9 cellular contexts compared by ENCODE assay signal in the genomic region with DNA sequence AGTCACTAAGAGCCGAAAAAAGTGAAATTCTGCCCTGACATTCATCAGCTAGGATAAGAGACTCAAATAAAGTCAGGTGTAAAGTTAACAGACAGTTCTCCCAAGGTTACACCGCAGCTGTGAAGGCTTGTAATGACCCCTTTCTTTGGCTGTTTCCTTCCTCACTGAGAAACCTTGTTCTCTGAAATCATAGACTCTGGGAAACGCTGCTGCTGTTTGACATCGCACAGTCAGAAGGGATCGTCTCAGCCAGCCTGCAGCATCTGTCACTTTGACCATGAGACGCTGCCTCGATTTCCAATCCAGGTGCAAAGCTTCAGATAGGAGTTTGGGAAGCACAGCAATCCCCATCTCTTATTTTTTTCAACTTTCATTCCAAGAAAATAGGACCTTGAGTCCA. TPM values are rescaled to one million over a fixed set of nuclear protein-coding genes. Genes with fewer than 3 reads are reported as not detected.
DNase-seq lines count a peak whose midpoint lies in the region; ATAC-seq and TF ChIP-seq lines count a peak whose summit lies in the region.
"Had no signal": no experiment of that assay in that cellular context is flagged by ENCODE, and none has a peak within 500 bp of the region (broad histone marks: within the 10 kb centered on the region; RNA-seq: fewer than 3 reads in every experiment).

No MANE protein-coding gene starts in this region.

- H3K4me3 Mint-ChIP-seq in CD4-positive, alpha-beta T cell = peak overlapping the region; percentile 91
- peak overlapping the region; percentile 89 for H3K4me3 Mint-ChIP-seq in dendritic cell treated with granulocyte-macrophage colony-stimulating factor and Interleukin-4, amounts not matched to agents 40 ng/mL and 50 ng/mL, for 4 days
- H3K4me3 Mint-ChIP-seq in neural crest cell = peak overlapping the region; percentile 82

- H3K27ac Mint-ChIP-seq in CD4-positive, alpha-beta T cell = peak overlapping the region; percentile 65
- peak overlapping the region; percentile 89 for H3K27ac Mint-ChIP-seq in dendritic cell treated with granulocyte-macrophage colony-stimulating factor and Interleukin-4, amounts not matched to agents 40 ng/mL and 50 ng/mL, for 4 days
- H3K27ac Mint-ChIP-seq in neural crest cell (ENCODE audit: unreplicated experiment) = no peak overlapping the region

- H3K4me1 Mint-ChIP-seq in CD4-positive, alpha-beta T cell (ENCODE audit: low read depth) = peaks cover 30% of the 10 kb centered on the region
- peaks cover 42% of the 10 kb centered on the region for H3K4me1 Mint-ChIP-seq in dendritic cell treated with granulocyte-macrophage colony-stimulating factor and Interleukin-4, amounts not matched to agents 40 ng/mL and 50 ng/mL, for 4 days (ENCODE audit: low read depth)
- peaks cover 50% of the 10 kb centered on the region for H3K4me1 Mint-ChIP-seq in neural crest cell

- no peaks in the 10 kb centered on the region for H3K27me3 ChIP-seq in CD4-positive, alpha-beta T cell (ENCODE audit: control insufficient read depth, insufficient read depth, low read length)
- no peaks in the 10 kb centered on the region for H3K27me3 ChIP-seq in MG63

- H3K36me3 Mint-ChIP-seq in CD4-positive, alpha-beta T cell (ENCODE audit: low read depth) = peaks cover 4% of the 10 kb centered on the region
- peaks cover 25% of the 10 kb centered on the region for H3K36me3 Mint-ChIP-seq in dendritic cell treated with granulocyte-macrophage colony-stimulating factor and Interleukin-4, amounts not matched to agents 40 ng/mL and 50 ng/mL, for 4 days (ENCODE audit: low read depth)
- no peaks in the 10 kb centered on the region for H3K36me3 Mint-ChIP-seq in neural crest cell (ENCODE audit: low read depth)

- no peaks in the 10 kb centered on the region for H3K9me3 Mint-ChIP-seq in CD4-positive, alpha-beta T cell
- no peaks in the 10 kb centered on the region for H3K9me3 Mint-ChIP-seq in dendritic cell treated with granulocyte-macrophage colony-stimulating factor and Interleukin-4, amounts not matched to agents 40 ng/mL and 50 ng/mL, for 4 days
- H3K9me3 Mint-ChIP-seq in neural crest cell = no peaks in the 10 kb centered on the region

- H3K27ac ChIP-seq in CD4-positive, alpha-beta T cell (ENCODE audit: low read depth, low read length) = no peak overlapping the region

- intact Hi-C loops in CD4-positive, alpha-beta T cell (cut with DNase I, micrococcal nuclease) = no loop called here
- intact Hi-C loops in dendritic cell treated with granulocyte-macrophage colony-stimulating factor and Interleukin-4, amounts not matched to agents 40 ng/mL and 50 ng/mL, for 4 days (cut with micrococcal nuclease) = loop anchor here (2.0 kb wide), 1 partner anchor 15 kb away; no protein-coding TSS in a partner anchor

- CTCF ChIA-PET in CD4-positive, alpha-beta T cell (lab: Charles Lee) = no interaction called here

- DNase-seq in CD4-positive, alpha-beta T cell = no peak
- no peak for DNase-seq in MG63
- DNase-seq in neural crest cell (ENCODE audit: low read depth, low spot score) = no peak
- no peak for DNase-seq in NCI-H2081 (lab: John Stamatoyannopoulos, UW)
- no peak for DNase-seq in activated CD8-positive, alpha-beta memory T cell treated with anti-CD3 and anti-CD28 coated beads, Interleukin-2, amount 50 U/mL, for 4 hours

- peaks cover 6% of the 10 kb centered on the region; the same call in 1 of the 2 replicates for H3K36me3 ChIP-seq in MG63

- TF ChIP-seq CTCF in CD4-positive, alpha-beta T cell (IDR thresholded peaks at IDR 0.05) = no peak
- no peak for TF ChIP-seq CTCF in neural crest cell (conservative IDR thresholded peaks at IDR 0.05)

- H3K4me3 ChIP-seq in MG63 = peak overlapping the region; percentile 64

- no peak for ATAC-seq in CD4-positive, alpha-beta T cell (ENCODE audit: poor library complexity)
- no peak for ATAC-seq in HG03460 (IDR thresholded peaks at IDR 0.05; ENCODE audit: unreplicated experiment)
- no peak for ATAC-seq in HG02623 (IDR thresholded peaks at IDR 0.05; ENCODE audit: unreplicated experiment)

- POLR2A ChIA-PET in CD4-positive, alpha-beta T cell (lab: Charles Lee) = interaction anchor here (0.9 to 1.7 kb wide), 3 partner anchors 14 to 184 kb away, joined by 3 to 11 read pairs (median 3); a partner anchor contains a TSS

- H3K27me3 Mint-ChIP-seq in CD4-positive, alpha-beta T cell = no peaks in the 10 kb centered on the region
- H3K27me3 Mint-ChIP-seq in dendritic cell treated with granulocyte-macrophage colony-stimulating factor and Interleukin-4, amounts not matched to agents 40 ng/mL and 50 ng/mL, for 4 days = peaks cover 5% of the 10 kb centered on the region
- no peaks in the 10 kb centered on the region for H3K27me3 Mint-ChIP-seq in neural crest cell (ENCODE audit: low read depth)

- no peaks in the 10 kb centered on the region for H3K9me3 ChIP-seq in CD4-positive, alpha-beta T cell (ENCODE audit: control insufficient read depth, low read length)
- H3K9me3 ChIP-seq in MG63 = no peaks in the 10 kb centered on the region

RNA-seq across cellular contexts. Expression of a gene that starts 0.7 kb away (rescaled TPM):
- total RNA-seq in CD4-positive, alpha-beta T cell = 10 to 100 TPM; 10.5 to 11.0 TPM
- total RNA-seq in MG63 (2014; rRNA removed; shearing (Covaris generic); ENCODE audit: low replicate concordance) = 21.3 and 59.1 TPM in 2 replicates
- total RNA-seq in neural crest cell = 40.3 and 40.4 TPM in 2 replicates

RNA-seq across cellular contexts. Expression of a gene that starts 26.1 kb away (rescaled TPM):
- total RNA-seq in CD4-positive, alpha-beta T cell = 1 to 10 TPM in 1 of 2 experiments, under 1 TPM in 1; 0.93 to 1.3 TPM
- total RNA-seq in MG63 (2014; rRNA removed; shearing (Covaris generic); ENCODE audit: low replicate concordance) = not detected in 2 replicates
- 4.2 and 6.6 TPM in 2 replicates for total RNA-seq in neural crest cell

RNA-seq across cellular contexts. Expression of a gene that starts 54.8 kb away (rescaled TPM):
- total RNA-seq in CD4-positive, alpha-beta T cell = not detected
- total RNA-seq in MG63 (2014; rRNA removed; shearing (Covaris generic); ENCODE audit: low replicate concordance) = not detected in 2 replicates
- total RNA-seq in neural crest cell = not detected in 2 replicates
- total RNA-seq: glomerular endothelial cell had no signal

RNA-seq across cellular contexts. Expression of a gene that starts 57.7 kb away (rescaled TPM):
- not detected for total RNA-seq in CD4-positive, alpha-beta T cell
- 0.07 and 0.16 TPM in 2 replicates for total RNA-seq in MG63 (2014; rRNA removed; shearing (Covaris generic); ENCODE audit: low replicate concordance)
- total RNA-seq in neural crest cell = 0.51 and 0.59 TPM in 2 replicates

RNA-seq across cellular contexts. Expression of a gene that starts 58.3 kb away (rescaled TPM):
- total RNA-seq in CD4-positive, alpha-beta T cell = 1 to 10 TPM; 1.4 to 2.7 TPM
- total RNA-seq in MG63 (2014; rRNA removed; shearing (Covaris generic); ENCODE audit: low replicate concordance) = 5.4 and 14.5 TPM in 2 replicates
- 38.1 and 41.8 TPM in 2 replicates for total RNA-seq in neural crest cell
